ENCODE assay signal across 23 cellular contexts in genomic region chr7:70239930-70240329, GRCh38.
"Had no signal": no experiment of that assay in that cellular context is flagged by ENCODE, and none has a peak within 500 bp of the region (broad histone marks: within the 10 kb centered on the region; RNA-seq: fewer than 3 reads in every experiment).

No MANE protein-coding gene starts in this region.

- H3K9me3 ChIP-seq: MG63 had no signal

- H3K4me3 ChIP-seq: MG63 had no signal

- H3K27me3 Mint-ChIP-seq: activated B cell treated with CpG ODN at 0.5 μM for 24 hours; activated CD4-positive, alpha-beta memory T cell treated with anti-CD3 and anti-CD28 coated beads for 36 hours; activated CD4-positive, alpha-beta T cell treated with anti-CD3 and anti-CD28 coated beads, Interleukin-2, amount 10 ng/mL, durations not matched to agents 7 days and 5 days; activated naive CD4-positive, alpha-beta T cell treated with anti-CD3 and anti-CD28 coated beads, Interleukin-2, amount 10 ng/mL, durations not matched to agents 7 days and 5 days; activated naive CD8-positive, alpha-beta T cell treated with anti-CD3 and anti-CD28 coated beads for 36 hours; T-helper 17 cell had no signal

- FAIRE-seq: RCC 7860 had no signal

- H3K4me3 Mint-ChIP-seq: activated B cell treated with CpG ODN at 0.5 μM for 24 hours; activated CD4-positive, alpha-beta memory T cell treated with anti-CD3 and anti-CD28 coated beads for 36 hours; activated CD4-positive, alpha-beta T cell treated with anti-CD3 and anti-CD28 coated beads, Interleukin-2, amount 10 ng/mL, durations not matched to agents 7 days and 5 days; activated naive CD4-positive, alpha-beta T cell treated with anti-CD3 and anti-CD28 coated beads, Interleukin-2, amount 10 ng/mL, durations not matched to agents 7 days and 5 days; activated naive CD8-positive, alpha-beta T cell treated with anti-CD3 and anti-CD28 coated beads for 36 hours; activated T-cell treated with anti-CD3 and anti-CD28 coated beads, Interleukin-2, amount 50 U/mL, for 4 hours; T-helper 17 cell had no signal

- H3K27me3 ChIP-seq: MG63 had no signal

- H3K36me3 ChIP-seq: MG63 had no signal

- H3K4me1 Mint-ChIP-seq: activated CD4-positive, alpha-beta T cell treated with anti-CD3 and anti-CD28 coated beads, Interleukin-2, amount 10 ng/mL, durations not matched to agents 7 days and 5 days; activated naive CD4-positive, alpha-beta T cell treated with anti-CD3 and anti-CD28 coated beads, Interleukin-2, amount 10 ng/mL, durations not matched to agents 7 days and 5 days; activated naive CD8-positive, alpha-beta T cell treated with anti-CD3 and anti-CD28 coated beads for 36 hours had no signal

- H3K9me3 Mint-ChIP-seq: activated B cell treated with CpG ODN at 0.5 μM for 24 hours; activated CD4-positive, alpha-beta memory T cell treated with anti-CD3 and anti-CD28 coated beads for 36 hours; activated CD4-positive, alpha-beta T cell treated with anti-CD3 and anti-CD28 coated beads, Interleukin-2, amount 10 ng/mL, durations not matched to agents 7 days and 5 days; activated naive CD4-positive, alpha-beta T cell treated with anti-CD3 and anti-CD28 coated beads, Interleukin-2, amount 10 ng/mL, durations not matched to agents 7 days and 5 days; activated naive CD8-positive, alpha-beta T cell treated with anti-CD3 and anti-CD28 coated beads for 36 hours; activated T-cell treated with anti-CD3 and anti-CD28 coated beads, Interleukin-2, amount 50 U/mL, for 4 hours had no signal

- DNase-seq: activated B cell treated with CpG ODN at 0.5 μM for 24 hours; activated CD4-positive, alpha-beta memory T cell treated with anti-CD3 and anti-CD28 coated beads for 36 hours; activated CD4-positive, alpha-beta T cell treated with anti-CD3 and anti-CD28 coated beads for 1 hour; activated CD4-positive, alpha-beta T cell treated with anti-CD3 and anti-CD28 coated beads, Interleukin-2, amount 10 ng/mL, durations not matched to agents 7 days and 5 days; activated CD8-positive, alpha-beta memory T cell treated with anti-CD3 and anti-CD28 coated beads for 24 hours; activated effector memory CD4-positive, alpha-beta T cell treated with anti-CD3 and anti-CD28 coated beads, Interleukin-2, amount 50 U/mL, for 16 hours; activated naive CD4-positive, alpha-beta T cell treated with anti-CD3 and anti-CD28 coated beads, Interleukin-2, amount 10 ng/mL, durations not matched to agents 7 days and 5 days; activated naive CD8-positive, alpha-beta T cell treated with anti-CD3 and anti-CD28 coated beads for 36 hours; activated T-cell treated with anti-CD3 and anti-CD28 coated beads, Interleukin-2, amount 50 U/mL, for 4 hours; cerebellar nuclear complex; MG63; MV-4-11; NCI-H1092 treated with DMSO at 0.1 percent for 48 hours; NCI-H1436; NCI-H1694 treated with DMSO at 0.1 percent for 48 hours; NCI-H2029 treated with DMSO at 0.1 percent for 48 hours; NCI-H446; NCI-H526; PC-3; SHP77 treated with DMSO at 0.1 percent for 48 hours; T-helper 17 cell; T-helper 9 cell had no signal

- H3K27ac Mint-ChIP-seq: activated B cell treated with CpG ODN at 0.5 μM for 24 hours; activated CD4-positive, alpha-beta memory T cell treated with anti-CD3 and anti-CD28 coated beads for 36 hours; activated CD4-positive, alpha-beta T cell treated with anti-CD3 and anti-CD28 coated beads, Interleukin-2, amount 10 ng/mL, durations not matched to agents 7 days and 5 days; activated naive CD4-positive, alpha-beta T cell treated with anti-CD3 and anti-CD28 coated beads, Interleukin-2, amount 10 ng/mL, durations not matched to agents 7 days and 5 days; activated naive CD8-positive, alpha-beta T cell treated with anti-CD3 and anti-CD28 coated beads for 36 hours; T-helper 17 cell had no signal

- ATAC-seq: activated T-cell treated with anti-CD3 and anti-CD28 coated beads, Interleukin-2, amount 50 U/mL, for 4 hours; PC-3; T-helper 17 cell had no signal

- H3K36me3 Mint-ChIP-seq: activated CD4-positive, alpha-beta memory T cell treated with anti-CD3 and anti-CD28 coated beads for 36 hours; activated naive CD4-positive, alpha-beta T cell treated with anti-CD3 and anti-CD28 coated beads, Interleukin-2, amount 10 ng/mL, durations not matched to agents 7 days and 5 days; activated naive CD8-positive, alpha-beta T cell treated with anti-CD3 and anti-CD28 coated beads for 36 hours had no signal
